8 cellular contexts compared by ENCODE assay signal in genomic region chr3:32571192-32571485, GRCh38. TPM values are rescaled to one million over a fixed set of nuclear protein-coding genes. Genes with fewer than 3 reads are reported as not detected.
DNase-seq lines count a peak whose midpoint lies in the region; ATAC-seq and TF ChIP-seq lines count a peak whose summit lies in the region.

No MANE protein-coding gene starts in this region.

- H3K27ac ChIP-seq in VCaP: peak overlapping the region; percentile 99
- H3K27ac ChIP-seq in gastrocnemius medialis: peak overlapping the region; percentile 96 to 99 (median 98)

- no peak for TF ChIP-seq POLR2A in gastrocnemius medialis (IDR thresholded peaks at IDR 0.05)

- H3K27me3 ChIP-seq in gastrocnemius medialis: no peaks in the 10 kb centered on the region

- H3K9me3 Mint-ChIP-seq in Calu3 (ENCODE audit: low read depth, unreplicated experiment): no peaks in the 10 kb centered on the region

- intact Hi-C loops in Calu3 (cut with micrococcal nuclease; ENCODE audit: unreplicated experiment): no loop called here
- intact Hi-C loops in Right ventricle myocardium superior (cut with DNase I): no loop called here
- intact Hi-C loops in gastrocnemius medialis (cut with DNase I; ENCODE audit: low total_unique reads): loop anchor here (2.0 to 5.0 kb wide), 4 partner anchors 24 to 1039 kb away; partner anchors contain the start of genes CMTM6, GLB1, STT3B and TMPPE

- DNase-seq in Calu3: no peak
- no peak for DNase-seq in Right ventricle myocardium superior
- DNase-seq in gastrocnemius medialis: no peak
- no peak for DNase-seq in NCI-H226
- no peak for DNase-seq in DMS114 treated with DMSO at 0.1 percent for 48 hours (lab: John Stamatoyannopoulos, UW; ENCODE audit: unreplicated experiment)

- ATAC-seq in HG02678 (IDR thresholded peaks at IDR 0.05; ENCODE audit: unreplicated experiment) (peak; percentile 38), Right ventricle myocardium superior (ENCODE audit: poor library complexity) (peak; percentile 73), gastrocnemius medialis (peak; percentile 55 to 63), HG03039 (IDR thresholded peaks at IDR 0.05; ENCODE audit: unreplicated experiment) (no peak)

- peaks cover 17 to 28% of the 10 kb centered on the region in 2 donors for H3K4me1 ChIP-seq in gastrocnemius medialis

- peak overlapping the region; percentile 78 for H3K4me3 Mint-ChIP-seq in Calu3 (ENCODE audit: low read depth, unreplicated experiment)

- CTCF ChIA-PET in Calu3 (lab: Charles Lee): no interaction called here

- peak overlapping the region; percentile 17 for H3K27ac Mint-ChIP-seq in Calu3 (ENCODE audit: unreplicated experiment)

- TSS peak; percentile 79 for BruUV-seq in Calu3 (replicated peaks; lab: Mats Ljungman, UMichigan)

- H3K4me3 ChIP-seq in gastrocnemius medialis: peak overlapping the region; percentile 73 to 98 (median 86)

- peaks cover 29% of the 10 kb centered on the region for H3K36me3 Mint-ChIP-seq in Calu3 (ENCODE audit: insufficient read depth, unreplicated experiment)

- H3K9me3 ChIP-seq in gastrocnemius medialis: no peaks in the 10 kb centered on the region

- no peaks in the 10 kb centered on the region for H3K4me1 Mint-ChIP-seq in Calu3 (ENCODE audit: low read depth, unreplicated experiment)

- no peaks in the 10 kb centered on the region for H3K27me3 Mint-ChIP-seq in Calu3 (ENCODE audit: unreplicated experiment)

- in situ Hi-C loops in gastrocnemius medialis (cut with MboI; ENCODE audit: low sequenced_read_pairs in 4 of 4): no loop called here

- no peaks in the 10 kb centered on the region for H3K36me3 ChIP-seq in gastrocnemius medialis

- TF ChIP-seq CTCF in Calu3 (IDR thresholded peaks at IDR 0.05; ENCODE audit: unreplicated experiment) (no peak), VCaP (conservative IDR thresholded peaks at IDR 0.05) (no peak), gastrocnemius medialis (IDR thresholded peaks at IDR 0.05 in 4 of 5, conservative IDR thresholded peaks at IDR 0.05 in 1 of 5) (no peak)

RNA-seq across cellular contexts. Expression of gene DYNC1LI1, which starts 0.5 kb away (rescaled TPM):
- total RNA-seq in Calu3 (2022) (25.4 and 29.8 TPM in 2 replicates), Right ventricle myocardium superior (50.9 TPM), gastrocnemius medialis (10 to 100 TPM; 44.2 to 51.0 (median 47.9) TPM)
